Comparison of ENCODE assay signal across 8 cellular contexts in genomic region chr4:143359794-143360193, GRCh38. TPM values are rescaled to one million over a fixed set of nuclear protein-coding genes. Genes with fewer than 3 reads are reported as not detected.
DNase-seq lines count a peak whose midpoint lies in the region; ATAC-seq and TF ChIP-seq lines count a peak whose summit lies in the region.

No MANE protein-coding gene starts in this region.

- H3K9me3 Mint-ChIP-seq in activated naive CD4-positive, alpha-beta T cell treated with anti-CD3 and anti-CD28 coated beads, Interleukin-2, amount 50 U/mL, for 72 hours: peaks cover 0 to 5% of the 10 kb centered on the region in 2 donors
- peaks cover 2% of the 10 kb centered on the region for H3K9me3 Mint-ChIP-seq in neural progenitor cell

- H3F3A ChIP-seq in neural progenitor cell (ENCODE audit: low read depth): no peaks in the 10 kb centered on the region

- ATAC-seq in HG02885 (IDR thresholded peaks at IDR 0.05; ENCODE audit: poor library complexity, unreplicated experiment): peak; percentile 5
- ATAC-seq in activated naive CD4-positive, alpha-beta T cell treated with anti-CD3 and anti-CD28 coated beads, Interleukin-2, amount 50 U/mL, for 72 hours: peak; percentile 51 to 70
- ATAC-seq in GM18861 (IDR thresholded peaks at IDR 0.05; ENCODE audit: unreplicated experiment): no peak
- ATAC-seq in omental fat pad (ENCODE audit: low FRiP score): no peak

- H3K4me3 ChIP-seq in BLaER1 (0 out of 2 replicates have a peak overlapping the region, but pooled peaks have one; percentile 42), mucosa of rectum (ENCODE audit: low read length in 2 of 2) (peak overlapping the region; percentile 29 to 51), neural progenitor cell (no peak overlapping the region)

- DNase-seq in activated naive CD4-positive, alpha-beta T cell treated with anti-CD3 and anti-CD28 coated beads, Interleukin-2, amount 50 U/mL, for 72 hours (ENCODE audit: low spot score in 2 of 2): peak in 1 of 2 donors; percentile 19
- no peak for DNase-seq in globus pallidus (ENCODE audit: low spot score)
- DNase-seq in neural progenitor cell (ENCODE audit: low spot score): no peak
- no peak for DNase-seq in omental fat pad (ENCODE audit: low spot score)

- H3K79me2 ChIP-seq in neural progenitor cell (ENCODE audit: low read depth): peaks cover 37% of the 10 kb centered on the region

- H3K9me3 ChIP-seq in BLaER1 (0 out of 2 replicates have a peak, but pooled peaks cover 7% of the 10 kb centered on the region), mucosa of rectum (ENCODE audit: control insufficient read depth in 2 of 2, low read length in 2 of 2) (no peaks in the 10 kb centered on the region), neural progenitor cell (ENCODE audit: low read depth) (no peaks in the 10 kb centered on the region)

- H2AFZ ChIP-seq in neural progenitor cell (replicated peaks): no peak overlapping the region

- peaks cover 83% of the 10 kb centered on the region for H3K4me1 ChIP-seq in BLaER1
- peaks cover 42 to 66% of the 10 kb centered on the region in 2 donors for H3K4me1 ChIP-seq in mucosa of rectum (ENCODE audit: control insufficient read depth in 2 of 2, insufficient read depth in 2 of 2, low read length in 2 of 2)
- H3K4me1 ChIP-seq in neural progenitor cell: peaks cover 16% of the 10 kb centered on the region

- peak overlapping the region; percentile 52; the same call in 1 of the 2 replicates for H3K9ac ChIP-seq in BLaER1
- H3K9ac ChIP-seq in mucosa of rectum (ENCODE audit: low read depth in 1 of 2, low read length in 2 of 2): peak overlapping the region in 1 of 2 donors; percentile 2
- no peak overlapping the region for H3K9ac ChIP-seq in neural progenitor cell

- H3K27me3 Mint-ChIP-seq in neural progenitor cell (ENCODE audit: insufficient read depth, low read depth): no peaks in the 10 kb centered on the region

- H3K27me3 ChIP-seq in BLaER1 (no peaks in the 10 kb centered on the region), mucosa of rectum (ENCODE audit: control insufficient read depth in 2 of 2, insufficient read depth in 2 of 2, low read length in 2 of 2) (no peaks in the 10 kb centered on the region), neural progenitor cell (no peaks in the 10 kb centered on the region)

- H3K4me3 Mint-ChIP-seq in neural progenitor cell: no peak overlapping the region

- peaks cover 14% of the 10 kb centered on the region for H3K4me1 Mint-ChIP-seq in neural progenitor cell

- TF ChIP-seq CTCF in neural progenitor cell (IDR thresholded peaks at IDR 0.05): no peak
- no peak for TF ChIP-seq CTCF in omental fat pad (IDR thresholded peaks at IDR 0.05)

- H3K27ac Mint-ChIP-seq in activated naive CD4-positive, alpha-beta T cell treated with anti-CD3 and anti-CD28 coated beads, Interleukin-2, amount 50 U/mL, for 72 hours: peak overlapping the region; percentile 49 to 87
- H3K27ac Mint-ChIP-seq in neural progenitor cell: no peak overlapping the region

- H3K36me3 ChIP-seq in BLaER1 (peaks cover 24% of the 10 kb centered on the region; the same call in 1 of the 2 replicates), mucosa of rectum (ENCODE audit: control insufficient read depth in 2 of 2, insufficient read depth in 2 of 2, low read length in 2 of 2) (no peaks in the 10 kb centered on the region), neural progenitor cell (no peaks in the 10 kb centered on the region)

- H3K36me3 Mint-ChIP-seq in activated naive CD4-positive, alpha-beta T cell treated with anti-CD3 and anti-CD28 coated beads, Interleukin-2, amount 50 U/mL, for 72 hours: no peaks in the 10 kb centered on the region
- peaks cover 3% of the 10 kb centered on the region for H3K36me3 Mint-ChIP-seq in neural progenitor cell

- H3K27ac ChIP-seq in BLaER1 (peak overlapping the region; percentile 84), mucosa of rectum (ENCODE audit: low read depth in 2 of 2, low read length in 2 of 2) (peak overlapping the region; percentile 79 to 86), neural progenitor cell (no peak overlapping the region)

- H4K20me1 ChIP-seq in BLaER1 (peaks cover 9% of the 10 kb centered on the region; the same call in 1 of the 2 replicates), neural progenitor cell (ENCODE audit: low read depth) (peaks cover 3% of the 10 kb centered on the region)

- H3K4me2 ChIP-seq in BLaER1: peak overlapping the region; percentile 89
- no peak overlapping the region for H3K4me2 ChIP-seq in neural progenitor cell

RNA-seq across cellular contexts. Expression of gene GAB1, which starts 23.1 kb away (rescaled TPM):
- 1 to 10 TPM in 1 of 2 donors, not detected in 1; 3.2 TPM for total RNA-seq in activated naive CD4-positive, alpha-beta T cell treated with anti-CD3 and anti-CD28 coated beads, Interleukin-2, amount 50 U/mL, for 72 hours
- total RNA-seq in neural progenitor cell (ENCODE audit: low replicate concordance) (22.6 and 31.3 TPM in 2 replicates), omental fat pad (10 to 100 TPM in 3 of 4 donors, 1 to 10 TPM in 1; 9.4 to 32.2 (median 29.4) TPM)

Comparison
In these comparisons a context has a peak if more than half of its experiments do, and no peak if none do; other contexts are left out.
1. ATAC-seq: peak in HG02885 (single experiment) and activated naive CD4-positive, alpha-beta T cell treated with anti-CD3 and anti-CD28 coated beads, Interleukin-2, amount 50 U/mL, for 72 hours (2 of 2); none in GM18861 (single experiment) and omental fat pad (single experiment).